Comparison of ENCODE assay signal across 8 cellular contexts in genomic region chr5:40688127-40688756, GRCh38. TPM values are rescaled to one million over a fixed set of nuclear protein-coding genes. Genes with fewer than 3 reads are reported as not detected.
DNase-seq lines count a peak whose midpoint lies in the region; ATAC-seq and TF ChIP-seq lines count a peak whose summit lies in the region.

No MANE protein-coding gene starts in this region.

- POLR2A ChIA-PET in activated B cell treated with CpG ODN at 0.5 μM for 24 hours (lab: Charles Lee), result interaction anchor here (0.6 to 0.7 kb wide), 2 partner anchors 8 to 1110 kb away, joined by 4 to 5 read pairs; partner anchors contain the start of gene PTGER4

- H3K36me3 Mint-ChIP-seq in activated B cell treated with CpG ODN at 0.5 μM for 24 hours (ENCODE audit: low read depth), result peaks cover 78% of the 10 kb centered on the region

- H3K4me3 Mint-ChIP-seq in activated B cell treated with CpG ODN at 0.5 μM for 24 hours, result peak overlapping the region; percentile 70

- TF ChIP-seq CTCF in AG09319 (IDR thresholded peaks at IDR 0.05; ENCODE audit: low read depth, low read length) (peak; percentile 76), activated B cell treated with CpG ODN at 0.5 μM for 24 hours (IDR thresholded peaks at IDR 0.05) (no peak)

- peak; percentile 62 for DNase-seq in AG09319 (ENCODE audit: extremely low read depth, low read depth)
- peak; percentile 89 for DNase-seq in NCI-H2227 (lab: John Stamatoyannopoulos, UW; ENCODE audit: unreplicated experiment)
- peak; percentile 63 for DNase-seq in activated B cell treated with CpG ODN at 0.5 μM for 24 hours
- DNase-seq in central memory CD4-positive, alpha-beta T cell, result peak; percentile 79
- peak; percentile 83 for DNase-seq in kidney tubule cell (ENCODE audit: low spot score)
- peak; percentile 86 for DNase-seq in stimulated activated CD4-positive, alpha-beta T cell treated with anti-CD3 and anti-CD28 coated beads, Interleukin-1b, Interleukin-23, amount 100 ng/mL, for 48 hours

- intact Hi-C loops in activated B cell treated with CpG ODN at 0.5 μM for 24 hours (cut with micrococcal nuclease), result loop anchor here (1.0 to 2.0 kb wide), 13 partner anchors 48 to 1109 kb away; no protein-coding TSS in a partner anchor

- H3K27me3 Mint-ChIP-seq in activated B cell treated with CpG ODN at 0.5 μM for 24 hours, result no peaks in the 10 kb centered on the region

- CTCF ChIA-PET in activated B cell treated with CpG ODN at 0.5 μM for 24 hours (lab: Charles Lee), result interaction anchor here (0.6 to 2.9 kb wide), 6 partner anchors 321 to 972 kb away, joined by 3 to 30 read pairs (median 9); no protein-coding TSS in a partner anchor

- H3K9me3 Mint-ChIP-seq in activated B cell treated with CpG ODN at 0.5 μM for 24 hours, result no peaks in the 10 kb centered on the region

- ATAC-seq in GM18873 (IDR thresholded peaks at IDR 0.05; ENCODE audit: low FRiP score, unreplicated experiment) (peak; percentile 81), HG03135 (IDR thresholded peaks at IDR 0.05; ENCODE audit: unreplicated experiment) (peak; percentile 90), activated B cell treated with CpG ODN at 0.5 μM for 24 hours (ENCODE audit: low read depth) (peak; percentile 82)

- H3K27ac Mint-ChIP-seq in activated B cell treated with CpG ODN at 0.5 μM for 24 hours, result peak overlapping the region; percentile 57

- H3K4me1 Mint-ChIP-seq in activated B cell treated with CpG ODN at 0.5 μM for 24 hours, result peaks cover 70% of the 10 kb centered on the region

RNA-seq across cellular contexts. Expression of gene PTGER4, which starts 8.5 kb away (rescaled TPM):
- 66.3 and 73.3 TPM in 2 replicates for total RNA-seq in activated B cell treated with CpG ODN at 0.5 μM for 24 hours

Comparison
In these comparisons a context has a peak if more than half of its experiments do, and no peak if none do; other contexts are left out.
1. Peak in every context shown above with its lines: DNase-seq and ATAC-seq.